ENCODE assay signal across 1 cellular context in the genomic region with DNA sequence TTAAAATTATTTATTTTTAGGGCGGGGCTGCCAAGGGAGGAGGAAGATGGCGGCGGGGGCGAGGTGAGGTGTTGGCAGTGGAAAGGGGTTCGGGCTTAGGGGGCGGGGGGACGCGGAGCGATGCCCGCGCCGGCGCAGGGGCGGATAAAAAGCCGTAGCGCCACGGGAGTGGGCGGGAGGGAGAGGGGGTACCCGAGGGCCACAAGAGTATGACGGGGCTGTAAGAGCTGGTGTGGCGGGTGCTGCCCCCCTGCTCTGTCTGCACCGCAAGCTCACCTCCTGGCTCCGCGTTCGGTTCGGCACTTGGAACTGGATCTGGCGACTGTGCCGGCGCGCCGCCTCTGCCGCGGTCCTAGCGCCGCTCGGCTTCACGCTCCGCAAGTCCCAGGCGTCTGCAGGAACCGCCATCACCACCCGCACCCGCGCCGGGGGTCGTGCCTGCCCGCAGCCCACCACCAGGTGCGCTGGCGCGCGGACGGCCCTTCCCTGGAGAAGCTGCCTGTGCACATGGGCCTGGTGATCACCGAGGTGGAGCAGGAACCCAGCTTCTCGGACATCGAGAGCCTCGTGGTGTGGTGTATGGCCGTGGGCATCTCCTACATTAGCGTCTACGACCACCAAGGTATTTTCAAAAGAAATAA.
A peak's percentile ranks its signal among the peaks of the same experiment; 100 is the strongest.
TF ChIP-seq lines count a peak whose summit lies in the region.

No MANE protein-coding gene starts in this region.

TF ChIP-seq in HEK293, 187 proteins besides CTCF, POLR2A, EP300 and RAD21 (continued from another document and continues in another):
- TF ChIP-seq REST (tag by site-specific recombination; IDR thresholded peaks at IDR 0.05), result no peak
- no peak for TF ChIP-seq ZNF10 (tag by site-specific recombination; IDR thresholded peaks at IDR 0.05)
- peak; percentile 55 for TF ChIP-seq SP2 (tag by site-specific recombination; IDR thresholded peaks at IDR 0.05)
- TF ChIP-seq, protein P1, sequence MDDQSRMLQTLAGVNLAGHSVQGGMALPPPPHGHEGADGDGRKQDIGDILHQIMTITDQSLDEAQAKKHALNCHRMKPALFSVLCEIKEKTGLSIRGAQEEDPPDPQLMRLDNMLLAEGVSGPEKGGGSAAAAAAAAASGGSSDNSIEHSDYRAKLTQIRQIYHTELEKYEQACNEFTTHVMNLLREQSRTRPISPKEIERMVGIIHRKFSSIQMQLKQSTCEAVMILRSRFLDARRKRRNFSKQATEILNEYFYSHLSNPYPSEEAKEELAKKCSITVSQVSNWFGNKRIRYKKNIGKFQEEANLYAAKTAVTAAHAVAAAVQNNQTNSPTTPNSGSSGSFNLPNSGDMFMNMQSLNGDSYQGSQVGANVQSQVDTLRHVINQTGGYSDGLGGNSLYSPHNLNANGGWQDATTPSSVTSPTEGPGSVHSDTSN (CRISPR knock-in tag; IDR thresholded peaks at IDR 0.05), result no peak
- peak; percentile 51; the same call in 1 of the 2 replicates for TF ChIP-seq ZFHX2 (tag by site-specific recombination; conservative IDR thresholded peaks at IDR 0.05)
- TF ChIP-seq BCL11B (tag by site-specific recombination; IDR thresholded peaks at IDR 0.05; ENCODE audit: low read depth), result no peak
- no peak for TF ChIP-seq ZNF658 (tag by site-specific recombination; IDR thresholded peaks at IDR 0.05)
- no peak; the same call in 1 of the 2 replicates for TF ChIP-seq ZNF335 (tag by site-specific recombination; conservative IDR thresholded peaks at IDR 0.05)
- TF ChIP-seq ZNF398 (tag by site-specific recombination; IDR thresholded peaks at IDR 0.05), result peak; percentile 90
- peak; percentile 28; the same call in 1 of the 2 replicates for TF ChIP-seq YY1 (tag by site-specific recombination; IDR thresholded peaks at IDR 0.05)
- TF ChIP-seq ZNF16 (tag by site-specific recombination; IDR thresholded peaks at IDR 0.05; ENCODE audit: low read depth), result no peak
- TF ChIP-seq ZEB2 (tag by site-specific recombination; IDR thresholded peaks at IDR 0.05), result no peak
- peak; percentile 61; the same call in 1 of the 2 replicates for TF ChIP-seq ZBTB17 (tag by site-specific recombination; IDR thresholded peaks at IDR 0.05)
- TF ChIP-seq ZNF624 (tag by site-specific recombination; IDR thresholded peaks at IDR 0.05), result no peak
- no peak for TF ChIP-seq ZNF654 (tag by site-specific recombination; IDR thresholded peaks at IDR 0.05; ENCODE audit: low read depth)
- no peak for TF ChIP-seq HOXC10 (CRISPR knock-in tag; IDR thresholded peaks at IDR 0.05)
- peak; percentile 33; the same call in 1 of the 2 replicates for TF ChIP-seq GLIS1 (tag by site-specific recombination; IDR thresholded peaks at IDR 0.05)
- no peak for TF ChIP-seq ZNF558 (tag by site-specific recombination; IDR thresholded peaks at IDR 0.05)
- TF ChIP-seq ZBTB8A (tag by site-specific recombination; IDR thresholded peaks at IDR 0.05), result 0 out of 2 replicates have a peak, but pooled peaks have one; percentile 39
- no peak for TF ChIP-seq MZF1 (tag by site-specific recombination; IDR thresholded peaks at IDR 0.05; ENCODE audit: borderline replicate concordance)
- TF ChIP-seq ZNF530 (tag by site-specific recombination; IDR thresholded peaks at IDR 0.05; ENCODE audit: low read depth), result no peak
- TF ChIP-seq GLIS2 (tag by site-specific recombination; IDR thresholded peaks at IDR 0.05), result peak; percentile 83
- TF ChIP-seq, protein P2, sequence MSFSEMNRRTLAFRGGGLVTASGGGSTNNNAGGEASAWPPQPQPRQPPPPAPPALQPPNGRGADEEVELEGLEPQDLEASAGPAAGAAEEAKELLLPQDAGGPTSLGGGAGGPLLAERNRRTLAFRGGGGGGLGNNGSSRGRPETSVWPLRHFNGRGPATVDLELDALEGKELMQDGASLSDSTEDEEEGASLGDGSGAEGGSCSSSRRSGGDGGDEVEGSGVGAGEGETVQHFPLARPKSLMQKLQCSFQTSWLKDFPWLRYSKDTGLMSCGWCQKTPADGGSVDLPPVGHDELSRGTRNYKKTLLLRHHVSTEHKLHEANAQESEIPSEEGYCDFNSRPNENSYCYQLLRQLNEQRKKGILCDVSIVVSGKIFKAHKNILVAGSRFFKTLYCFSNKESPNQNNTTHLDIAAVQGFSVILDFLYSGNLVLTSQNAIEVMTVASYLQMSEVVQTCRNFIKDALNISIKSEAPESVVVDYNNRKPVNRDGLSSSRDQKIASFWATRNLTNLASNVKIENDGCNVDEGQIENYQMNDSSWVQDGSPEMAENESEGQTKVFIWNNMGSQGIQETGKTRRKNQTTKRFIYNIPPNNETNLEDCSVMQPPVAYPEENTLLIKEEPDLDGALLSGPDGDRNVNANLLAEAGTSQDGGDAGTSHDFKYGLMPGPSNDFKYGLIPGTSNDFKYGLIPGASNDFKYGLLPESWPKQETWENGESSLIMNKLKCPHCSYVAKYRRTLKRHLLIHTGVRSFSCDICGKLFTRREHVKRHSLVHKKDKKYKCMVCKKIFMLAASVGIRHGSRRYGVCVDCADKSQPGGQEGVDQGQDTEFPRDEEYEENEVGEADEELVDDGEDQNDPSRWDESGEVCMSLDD (tag by site-specific recombination; IDR thresholded peaks at IDR 0.05), result peak; percentile 87
- TF ChIP-seq ZNF623 (tag by site-specific recombination; IDR thresholded peaks at IDR 0.05), result no peak
- no peak for TF ChIP-seq ZNF529 (tag by site-specific recombination; IDR thresholded peaks at IDR 0.05; ENCODE audit: insufficient replicate concordance)
- no peak for TF ChIP-seq ZNF366 (tag by site-specific recombination; conservative IDR thresholded peaks at IDR 0.05)
- TF ChIP-seq, protein P3, sequence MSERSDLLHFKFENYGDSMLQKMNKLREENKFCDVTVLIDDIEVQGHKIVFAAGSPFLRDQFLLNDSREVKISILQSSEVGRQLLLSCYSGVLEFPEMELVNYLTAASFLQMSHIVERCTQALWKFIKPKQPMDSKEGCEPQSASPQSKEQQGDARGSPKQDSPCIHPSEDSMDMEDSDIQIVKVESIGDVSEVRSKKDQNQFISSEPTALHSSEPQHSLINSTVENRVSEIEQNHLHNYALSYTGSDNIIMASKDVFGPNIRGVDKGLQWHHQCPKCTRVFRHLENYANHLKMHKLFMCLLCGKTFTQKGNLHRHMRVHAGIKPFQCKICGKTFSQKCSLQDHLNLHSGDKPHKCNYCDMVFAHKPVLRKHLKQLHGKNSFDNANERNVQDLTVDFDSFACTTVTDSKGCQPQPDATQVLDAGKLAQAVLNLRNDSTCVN (tag by site-specific recombination; optimal IDR thresholded peaks at IDR 0.05), result peak; percentile 91
- TF ChIP-seq ZNF280C (tag by site-specific recombination; IDR thresholded peaks at IDR 0.05), result no peak
- TF ChIP-seq IKZF3 (tag by site-specific recombination; IDR thresholded peaks at IDR 0.05), result no peak
- TF ChIP-seq, protein P4, sequence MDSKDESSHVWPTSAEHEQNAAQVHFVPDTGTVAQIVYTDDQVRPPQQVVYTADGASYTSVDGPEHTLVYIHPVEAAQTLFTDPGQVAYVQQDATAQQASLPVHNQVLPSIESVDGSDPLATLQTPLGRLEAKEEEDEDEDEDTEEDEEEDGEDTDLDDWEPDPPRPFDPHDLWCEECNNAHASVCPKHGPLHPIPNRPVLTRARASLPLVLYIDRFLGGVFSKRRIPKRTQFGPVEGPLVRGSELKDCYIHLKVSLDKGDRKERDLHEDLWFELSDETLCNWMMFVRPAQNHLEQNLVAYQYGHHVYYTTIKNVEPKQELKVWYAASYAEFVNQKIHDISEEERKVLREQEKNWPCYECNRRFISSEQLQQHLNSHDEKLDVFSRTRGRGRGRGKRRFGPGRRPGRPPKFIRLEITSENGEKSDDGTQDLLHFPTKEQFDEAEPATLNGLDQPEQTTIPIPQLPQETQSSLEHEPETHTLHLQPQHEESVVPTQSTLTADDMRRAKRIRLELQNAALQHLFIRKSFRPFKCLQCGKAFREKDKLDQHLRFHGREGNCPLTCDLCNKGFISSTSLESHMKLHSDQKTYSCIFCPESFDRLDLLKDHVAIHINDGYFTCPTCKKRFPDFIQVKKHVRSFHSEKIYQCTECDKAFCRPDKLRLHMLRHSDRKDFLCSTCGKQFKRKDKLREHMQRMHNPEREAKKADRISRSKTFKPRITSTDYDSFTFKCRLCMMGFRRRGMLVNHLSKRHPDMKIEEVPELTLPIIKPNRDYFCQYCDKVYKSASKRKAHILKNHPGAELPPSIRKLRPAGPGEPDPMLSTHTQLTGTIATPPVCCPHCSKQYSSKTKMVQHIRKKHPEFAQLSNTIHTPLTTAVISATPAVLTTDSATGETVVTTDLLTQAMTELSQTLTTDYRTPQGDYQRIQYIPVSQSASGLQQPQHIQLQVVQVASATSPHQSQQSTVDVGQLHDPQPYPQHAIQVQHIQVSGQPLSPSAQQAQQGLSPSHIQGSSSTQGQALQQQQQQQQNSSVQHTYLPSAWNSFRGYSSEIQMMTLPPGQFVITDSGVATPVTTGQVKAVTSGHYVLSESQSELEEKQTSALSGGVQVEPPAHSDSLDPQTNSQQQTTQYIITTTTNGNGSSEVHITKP (tag by site-specific recombination; IDR thresholded peaks at IDR 0.05), result peak; percentile 65
- no peak for TF ChIP-seq KLF8 (tag by site-specific recombination; IDR thresholded peaks at IDR 0.05)
- peak; percentile 32; the same call in 1 of the 2 replicates for TF ChIP-seq KLF9 (tag by site-specific recombination; IDR thresholded peaks at IDR 0.05; ENCODE audit: low read depth)
- TF ChIP-seq, protein P5, sequence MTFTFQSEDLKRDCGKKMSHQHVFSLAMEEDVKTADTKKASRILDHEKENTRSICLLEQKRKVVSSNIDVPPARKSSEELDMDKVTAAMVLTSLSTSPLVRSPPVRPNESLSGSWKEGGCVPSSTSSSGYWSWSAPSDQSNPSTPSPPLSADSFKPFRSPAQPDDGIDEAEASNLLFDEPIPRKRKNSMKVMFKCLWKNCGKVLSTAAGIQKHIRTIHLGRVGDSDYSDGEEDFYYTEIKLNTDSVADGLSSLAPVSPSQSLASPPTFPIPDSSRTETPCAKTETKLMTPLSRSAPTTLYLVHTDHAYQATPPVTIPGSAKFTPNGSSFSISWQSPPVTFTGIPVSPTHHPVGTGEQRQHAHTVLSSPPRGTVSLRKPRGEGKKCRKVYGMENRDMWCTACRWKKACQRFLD (tag by site-specific recombination; IDR thresholded peaks at IDR 0.05), result no peak
- TF ChIP-seq ZNF394 (tag by site-specific recombination; IDR thresholded peaks at IDR 0.05; ENCODE audit: borderline replicate concordance), result peak; percentile 16; the same call in 1 of the 2 replicates
- no peak for TF ChIP-seq ZNF837 (tag by site-specific recombination; IDR thresholded peaks at IDR 0.05)
- TF ChIP-seq ZNF513 (tag by site-specific recombination; IDR thresholded peaks at IDR 0.05), result no peak
- TF ChIP-seq ZNF747 (tag by site-specific recombination; IDR thresholded peaks at IDR 0.05), result no peak
